Comparison of ENCODE assay signal across 9 cellular contexts in genomic region chr21:45615145-45615711, GRCh38. TPM values are rescaled to one million over a fixed set of nuclear protein-coding genes. Genes with fewer than 3 reads are reported as not detected.
DNase-seq lines count a peak whose midpoint lies in the region; ATAC-seq, FAIRE-seq and TF ChIP-seq lines count a peak whose summit lies in the region.
"Had no signal": no experiment of that assay in that cellular context is flagged by ENCODE, and none has a peak within 500 bp of the region (broad histone marks: within the 10 kb centered on the region; RNA-seq: fewer than 3 reads in every experiment).

No MANE protein-coding gene starts in this region.

- no peaks in the 10 kb centered on the region for H3K9me3 Mint-ChIP-seq in CD4-positive, alpha-beta T cell

- peak overlapping the region; percentile 91 for H3K27ac Mint-ChIP-seq in CD4-positive, alpha-beta T cell

- no peak for TF ChIP-seq CTCF in CD4-positive, alpha-beta T cell (IDR thresholded peaks at IDR 0.05)

- no peak for FAIRE-seq in urothelium cell line (lab: Jason Lieb, UNC)

- intact Hi-C loops in CD4-positive, alpha-beta T cell (cut with DNase I, micrococcal nuclease): loop anchor here in 1 of 2 experiments (1.0 to 10.0 kb wide), 3 partner anchors 23 to 150 kb away; partner anchors contain the start of gene PCBP3

- H3K4me1 Mint-ChIP-seq in CD4-positive, alpha-beta T cell (ENCODE audit: low read depth): peaks cover 42% of the 10 kb centered on the region

- H3K4me3 Mint-ChIP-seq in CD4-positive, alpha-beta T cell: peak overlapping the region; percentile 87

- H3K27me3 ChIP-seq in CD4-positive, alpha-beta T cell (ENCODE audit: control insufficient read depth, insufficient read depth, low read length): no peaks in the 10 kb centered on the region

- H3K36me3 ChIP-seq in KOPT-K1 (ENCODE audit: insufficient read depth, low read length): no peaks in the 10 kb centered on the region; the same call in 1 of the 2 replicates
- H3K36me3 ChIP-seq: thoracic aorta had no signal

- no peaks in the 10 kb centered on the region for H3K27me3 Mint-ChIP-seq in CD4-positive, alpha-beta T cell

- CTCF ChIA-PET in CD4-positive, alpha-beta T cell (lab: Charles Lee): interaction anchor here (0.7 to 2.1 kb wide), 4 partner anchors 19 to 914 kb away, joined by 3 to 6 read pairs (median 4); no protein-coding TSS in a partner anchor

- POLR2A ChIA-PET in CD4-positive, alpha-beta T cell (lab: Charles Lee): no interaction called here

- peak overlapping the region; percentile 71 for H3K27ac ChIP-seq in CD4-positive, alpha-beta T cell (ENCODE audit: low read depth, low read length)
- peak overlapping the region; percentile 79 for H3K27ac ChIP-seq in KOPT-K1 (ENCODE audit: low read depth, low read length, poor library complexity, severe bottlenecking)
- H3K27ac ChIP-seq: thoracic aorta had no signal

- no peaks in the 10 kb centered on the region for H3K9me3 ChIP-seq in CD4-positive, alpha-beta T cell (ENCODE audit: control insufficient read depth, low read length)
- no peaks in the 10 kb centered on the region for H3K9me3 ChIP-seq in KOPT-K1 (ENCODE audit: insufficient read depth, low read length, poor library complexity, severe bottlenecking)
- H3K9me3 ChIP-seq: thoracic aorta had no signal

- ATAC-seq in CD4-positive, alpha-beta T cell (ENCODE audit: poor library complexity): peak; percentile 89

- DNase-seq in CD4-positive, alpha-beta T cell: peak; percentile 74 to 95 (median 82)
- peak; percentile 89 for DNase-seq in activated CD8-positive, alpha-beta memory T cell treated with anti-CD3 and anti-CD28 coated beads, Interleukin-2, amount 50 U/mL, for 4 hours
- DNase-seq in left kidney (ENCODE audit: low read depth, low spot score): peak; percentile 37
- DNase-seq in stimulated activated CD8-positive, alpha-beta memory T cell treated with anti-CD3 and anti-CD28 coated beads, Interleukin-7, amount 100 ng/mL, for 4 hours (ENCODE audit: low read depth in 2 of 2): peak; percentile 86 to 87
- DNase-seq in OCI-M1 (lab: John Stamatoyannopoulos, UW): no peak
- DNase-seq in NCI-H146 (lab: John Stamatoyannopoulos, UW): no peak
- no peak for DNase-seq in urothelium cell line (ENCODE audit: low spot score)

- no peaks in the 10 kb centered on the region for H3K36me3 Mint-ChIP-seq in CD4-positive, alpha-beta T cell (ENCODE audit: low read depth)

RNA-seq across cellular contexts. Expression of gene PCBP3, which starts 28.3 kb away (rescaled TPM):
- total RNA-seq in CD4-positive, alpha-beta T cell: 1 to 10 TPM; 3.4 to 3.8 TPM

Comparison
In these comparisons a context has a peak if more than half of its experiments do, and no peak if none do; other contexts are left out.
1. DNase-seq: peak in CD4-positive, alpha-beta T cell (10 of 10), activated CD8-positive, alpha-beta memory T cell treated with anti-CD3 and anti-CD28 coated beads, Interleukin-2, amount 50 U/mL, for 4 hours (single experiment), left kidney (single experiment) and stimulated activated CD8-positive, alpha-beta memory T cell treated with anti-CD3 and anti-CD28 coated beads, Interleukin-7, amount 100 ng/mL, for 4 hours (2 of 2); none in OCI-M1 (single experiment), NCI-H146 (single experiment) and urothelium cell line (single experiment).